In the genomic region with DNA sequence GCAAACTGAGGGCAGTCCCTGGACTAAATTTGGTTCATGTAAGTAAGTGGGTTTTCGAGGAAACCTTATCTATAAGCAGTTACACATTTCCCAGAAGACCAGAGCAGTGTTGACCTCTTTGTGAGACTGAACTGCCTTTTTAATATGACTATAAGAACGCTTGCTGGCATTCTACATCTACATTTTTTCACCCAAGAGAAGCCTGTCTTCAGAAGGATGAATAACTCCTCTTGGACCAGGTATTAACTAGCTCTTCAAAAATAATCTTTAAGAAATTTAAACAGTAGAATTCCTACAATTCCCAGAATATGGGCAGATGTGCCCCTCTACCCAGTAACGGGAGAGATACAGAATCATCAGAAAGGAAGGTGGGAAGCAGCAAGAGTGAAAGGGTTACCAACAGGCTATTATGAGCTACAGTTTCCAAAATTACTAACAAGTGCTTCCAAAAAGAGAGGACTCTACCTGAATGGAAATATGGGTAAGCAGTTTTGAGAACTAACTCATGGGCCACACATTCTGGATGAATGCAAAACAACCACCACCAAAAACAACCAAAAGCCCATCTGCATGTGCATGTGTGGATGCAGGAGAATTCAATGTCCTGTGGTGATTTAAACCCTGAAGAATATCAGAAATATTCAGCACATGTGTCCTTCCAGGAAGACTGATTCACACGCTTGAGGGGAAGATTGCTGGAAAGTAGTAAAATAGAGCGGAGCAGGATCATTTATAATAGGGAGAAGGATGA, we compare ENCODE assay signal across 17 cellular contexts.
"Had no signal": no experiment of that assay in that cellular context is flagged by ENCODE, and none has a peak within 500 bp of the region (broad histone marks: within the 10 kb centered on the region; RNA-seq: fewer than 3 reads in every experiment).

No MANE protein-coding gene starts in this region.

- H3K27me3 Mint-ChIP-seq: type B pancreatic cell had no signal

- H3K9me3 Mint-ChIP-seq: stimulated activated naive B cell treated with anti-CD40 and anti-IgM and Interleukin-4, amounts not matched to agents 10 μg/mL and 1 μg/mL and 100 μg/mL, for 72 hours; type B pancreatic cell had no signal

- H3K9me3 ChIP-seq: esophagus muscularis mucosa, gastrocnemius medialis, heart right ventricle, psoas muscle had no signal

- H3K4me1 Mint-ChIP-seq: nephron progenitor cell; stimulated activated naive B cell treated with anti-CD40 and anti-IgM and Interleukin-4, amounts not matched to agents 10 μg/mL and 1 μg/mL and 100 μg/mL, for 72 hours had no signal

- H3K4me3 ChIP-seq: esophagus muscularis mucosa, gastrocnemius medialis, heart right ventricle, psoas muscle had no signal

- H3K4me1 ChIP-seq: esophagus muscularis mucosa, gastrocnemius medialis, psoas muscle had no signal

- H3K4me3 Mint-ChIP-seq: naive thymus-derived CD4-positive, alpha-beta T cell; nephron progenitor cell; stimulated activated naive B cell treated with anti-CD40 and anti-IgM and Interleukin-4, amounts not matched to agents 10 μg/mL and 1 μg/mL and 100 μg/mL, for 72 hours; type B pancreatic cell had no signal

- H3K27me3 ChIP-seq: gastrocnemius medialis had no signal

- FAIRE-seq: urothelium cell line had no signal

- ATAC-seq: gastrocnemius medialis; heart right ventricle; left lobe of liver; naive thymus-derived CD4-positive, alpha-beta T cell; psoas muscle; sciatic nerve; stimulated activated naive B cell treated with anti-CD40 and anti-IgM and Interleukin-4, amounts not matched to agents 10 μg/mL and 1 μg/mL and 100 μg/mL, for 72 hours had no signal

- DNase-seq: effector memory CD4-positive, alpha-beta T cell; gastrocnemius medialis; heart right ventricle; hypothalamus; mammary epithelial cell; naive thymus-derived CD4-positive, alpha-beta T cell; nephron progenitor cell; psoas muscle; retina; stimulated activated CD4-positive, alpha-beta T cell treated with anti-CD3 and anti-CD28 coated beads, Interleukin-2, amount 100 ng/mL, for 24 hours; stimulated activated CD4-positive, alpha-beta T cell treated with anti-CD3 and anti-CD28 coated beads, Interleukin-4, amount 100 ng/mL, for 4 hours; stimulated activated naive B cell treated with anti-CD40 and anti-IgM and Interleukin-4, amounts not matched to agents 10 μg/mL and 1 μg/mL and 100 μg/mL, for 72 hours had no signal

- H3K27ac ChIP-seq: esophagus muscularis mucosa, gastrocnemius medialis, heart right ventricle, psoas muscle had no signal

- H3K36me3 Mint-ChIP-seq: stimulated activated naive B cell treated with anti-CD40 and anti-IgM and Interleukin-4, amounts not matched to agents 10 μg/mL and 1 μg/mL and 100 μg/mL, for 72 hours; type B pancreatic cell had no signal

- H3K27ac Mint-ChIP-seq: naive thymus-derived CD4-positive, alpha-beta T cell; nephron progenitor cell; stimulated activated naive B cell treated with anti-CD40 and anti-IgM and Interleukin-4, amounts not matched to agents 10 μg/mL and 1 μg/mL and 100 μg/mL, for 72 hours; type B pancreatic cell had no signal

- H3K36me3 ChIP-seq: esophagus muscularis mucosa, gastrocnemius medialis, heart right ventricle had no signal
